In genomic region chr10:52319926-52320325, GRCh38 we compare ENCODE assay signal across 24 cellular contexts. TPM values are rescaled to one million over a fixed set of nuclear protein-coding genes. Genes with fewer than 3 reads are reported as not detected.
DNase-seq lines count a peak whose midpoint lies in the region; ATAC-seq, FAIRE-seq and TF ChIP-seq lines count a peak whose summit lies in the region.
"Had no signal": no experiment of that assay in that cellular context is flagged by ENCODE, and none has a peak within 500 bp of the region (broad histone marks: within the 10 kb centered on the region; RNA-seq: fewer than 3 reads in every experiment).

No MANE protein-coding gene starts in this region.

- H3K27me3 Mint-ChIP-seq in osteocyte (ENCODE audit: unreplicated experiment) = no peaks in the 10 kb centered on the region

- no peak for TF ChIP-seq CTCF in osteocyte (IDR thresholded peaks at IDR 0.05)
- TF ChIP-seq CTCF in omental fat pad (IDR thresholded peaks at IDR 0.05) = no peak

- DNase-seq in GM03348 (ENCODE audit: low spot score) (peak; percentile 18), RCC 7860 (ENCODE audit: low spot score) (peak; percentile 31), cerebellar cortex (ENCODE audit: low spot score) (peak; percentile 50), osteocyte (ENCODE audit: extremely low spot score, unreplicated experiment) (no peak), omental fat pad (ENCODE audit: low spot score) (no peak)
- DNase-seq in stimulated activated CD4-positive, alpha-beta T cell treated with anti-CD3 and anti-CD28 coated beads, Interleukin-1b, Interleukin-23, amount 100 ng/mL, for 48 hours = no peak
- DNase-seq: activated CD4-positive, alpha-beta memory T cell treated with anti-CD3 and anti-CD28 coated beads, Interleukin-2, amount 10 ng/mL, durations not matched to agents 7 days and 5 days; activated naive CD4-positive, alpha-beta T cell; activated T-cell treated with anti-CD3 and anti-CD28 coated beads, Interleukin-2, amount 50 U/mL, for 1 hour; AML-193; anterior cingulate cortex; CD8-positive, alpha-beta memory T cell; effector memory CD4-positive, alpha-beta T cell; left ventricle myocardium inferior; NCI-H1417 treated with DMSO at 0.1 percent for 48 hours; NCI-H526; SIG-M5; spleen; trophoblast cell; WERI-Rb-1 had no signal

- H3K27ac Mint-ChIP-seq in osteocyte (ENCODE audit: unreplicated experiment) = peak overlapping the region; percentile 87
- H3K27ac Mint-ChIP-seq: activated CD4-positive, alpha-beta memory T cell treated with anti-CD3 and anti-CD28 coated beads, Interleukin-2, amount 10 ng/mL, durations not matched to agents 7 days and 5 days; CD8-positive, alpha-beta memory T cell had no signal

- FAIRE-seq in RCC 7860 (lab: Jason Lieb, UNC) = no peak
- FAIRE-seq: HepG2 had no signal

- H3K4me1 Mint-ChIP-seq in osteocyte (ENCODE audit: unreplicated experiment) = peaks cover 52% of the 10 kb centered on the region
- H3K4me1 Mint-ChIP-seq: activated CD4-positive, alpha-beta memory T cell treated with anti-CD3 and anti-CD28 coated beads, Interleukin-2, amount 10 ng/mL, durations not matched to agents 7 days and 5 days; CD8-positive, alpha-beta memory T cell had no signal

- ATAC-seq in HG02642 (IDR thresholded peaks at IDR 0.05; ENCODE audit: poor library complexity, unreplicated experiment) = no peak
- ATAC-seq in omental fat pad (ENCODE audit: low FRiP score) = no peak
- no peak for ATAC-seq in HG03025 (IDR thresholded peaks at IDR 0.05; ENCODE audit: low FRiP score, unreplicated experiment)
- ATAC-seq: HepG2 had no signal

- no peak overlapping the region for H3K4me3 Mint-ChIP-seq in osteocyte (ENCODE audit: unreplicated experiment)
- H3K4me3 Mint-ChIP-seq: activated CD4-positive, alpha-beta memory T cell treated with anti-CD3 and anti-CD28 coated beads, Interleukin-2, amount 10 ng/mL, durations not matched to agents 7 days and 5 days; CD8-positive, alpha-beta memory T cell had no signal

- H3K36me3 Mint-ChIP-seq in osteocyte (ENCODE audit: unreplicated experiment) = no peaks in the 10 kb centered on the region
- H3K36me3 Mint-ChIP-seq: CD8-positive, alpha-beta memory T cell had no signal

- no peaks in the 10 kb centered on the region for H3K9me3 Mint-ChIP-seq in osteocyte (ENCODE audit: unreplicated experiment)

RNA-seq across cellular contexts. Expression of gene DKK1, which starts 5.8 kb away (rescaled TPM):
- total RNA-seq in osteocyte = 23.9 and 27.8 TPM in 2 replicates
- 10 to 100 TPM in 1 of 4 donors, 1 to 10 TPM in 3; 3.5 to 13.3 (median 6.0) TPM for total RNA-seq in omental fat pad
- total RNA-seq: activated CD4-positive, alpha-beta memory T cell treated with anti-CD3 and anti-CD28 coated beads, Interleukin-2, amount 10 ng/mL, durations not matched to agents 7 days and 5 days; CD8-positive, alpha-beta memory T cell; left ventricle myocardium inferior; T-helper 2 cell treated with Interferon-gamma antibody and Interleukin-4, amounts not matched to agents 100 ng/mL and 5 ng/mL, for 36 hours had no signal

Comparison
In these comparisons a context has a peak if more than half of its experiments do, and no peak if none do; other contexts are left out.
1. DNase-seq: peak in GM03348 (single experiment), RCC 7860 (single experiment) and cerebellar cortex (single experiment); none in osteocyte (single experiment), stimulated activated CD4-positive, alpha-beta T cell treated with anti-CD3 and anti-CD28 coated beads, Interleukin-1b, Interleukin-23, amount 100 ng/mL, for 48 hours (single experiment) and omental fat pad (single experiment).